15 cellular contexts compared by ENCODE assay signal in the genomic region with DNA sequence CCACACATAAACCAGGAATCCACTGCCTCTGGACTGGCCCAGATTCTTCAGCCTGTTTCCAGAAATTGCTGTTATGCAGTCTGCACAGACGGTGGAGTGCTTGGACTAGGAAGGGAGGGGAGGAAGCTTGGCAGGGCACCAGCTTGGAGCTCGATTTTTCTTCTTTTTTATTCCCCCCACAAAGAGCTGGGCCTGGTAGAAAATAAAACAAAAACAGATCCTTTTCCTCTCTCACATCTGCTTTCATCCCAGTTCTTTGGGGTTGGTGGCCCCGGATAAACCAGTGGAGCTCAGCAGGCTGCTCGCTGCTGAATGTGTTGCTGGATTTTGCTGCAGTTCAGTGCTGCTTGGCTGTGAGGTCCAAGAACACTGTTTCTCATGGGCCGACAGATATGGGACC. TPM values are rescaled to one million over a fixed set of nuclear protein-coding genes. Genes with fewer than 3 reads are reported as not detected.
DNase-seq lines count a peak whose midpoint lies in the region; ATAC-seq and FAIRE-seq lines count a peak whose summit lies in the region.
"Had no signal": no experiment of that assay in that cellular context is flagged by ENCODE, and none has a peak within 500 bp of the region (broad histone marks: within the 10 kb centered on the region; RNA-seq: fewer than 3 reads in every experiment).

No MANE protein-coding gene starts in this region.

- no peaks in the 10 kb centered on the region for H3K36me3 ChIP-seq in HAP-1 (replicated peaks)
- H3K36me3 ChIP-seq: cardiac muscle cell, suprapubic skin had no signal

- intact Hi-C loops in posterior cingulate gyrus (cut with DNase I): loop anchor here (5.0 kb wide), 1 partner anchor 216 kb away; no protein-coding TSS in a partner anchor

- H3K9me3 ChIP-seq in HAP-1: no peaks in the 10 kb centered on the region

- DNase-seq in EH (ENCODE audit: low read depth): peak; percentile 22
- DNase-seq in SK-N-DZ (ENCODE audit: low spot score): peak; percentile 38
- DNase-seq in globus pallidus (ENCODE audit: low spot score): peak; percentile 76
- DNase-seq in posterior cingulate gyrus: peak; percentile 58 to 94 (median 73)
- no peak for DNase-seq in NOMO-1 (lab: John Stamatoyannopoulos, UW; ENCODE audit: unreplicated experiment in 2 of 2)
- no peak for DNase-seq in GM19239 (ENCODE audit: insufficient read length, low spot score)
- DNase-seq in HAP-1 (ENCODE audit: low spot score in 2 of 2): no peak
- DNase-seq: activated T-cell treated with anti-CD3 and anti-CD28 coated beads, Interleukin-2, amount 50 U/mL, for 4 hours; DMS153; naive thymus-derived CD4-positive, alpha-beta T cell; stimulated activated CD4-positive, alpha-beta T cell treated with anti-CD3 and anti-CD28 coated beads, Interleukin-4, amount 100 ng/mL, for 24 hours had no signal

- H3K27me3 ChIP-seq in HAP-1 (ENCODE audit: low read depth): no peaks in the 10 kb centered on the region
- H3K27me3 ChIP-seq: cardiac muscle cell, suprapubic skin had no signal

- H3K4me1 ChIP-seq in HAP-1: no peaks in the 10 kb centered on the region
- H3K4me1 ChIP-seq: suprapubic skin had no signal

- H3K4me3 ChIP-seq in HAP-1: no peak overlapping the region
- H3K4me3 ChIP-seq: cardiac muscle cell, suprapubic skin had no signal

- FAIRE-seq in GM19239 (lab: Jason Lieb, UNC): no peak
- FAIRE-seq: TTC549 had no signal

- ATAC-seq in HG03159 (IDR thresholded peaks at IDR 0.05; ENCODE audit: unreplicated experiment): no peak
- ATAC-seq: activated T-cell treated with anti-CD3 and anti-CD28 coated beads, Interleukin-2, amount 50 U/mL, for 4 hours; naive thymus-derived CD4-positive, alpha-beta T cell had no signal

- in situ Hi-C loops in HAP-1 (cut with MboI; ENCODE audit: low sequenced_read_pairs): no loop called here

RNA-seq across cellular contexts. Expression of a gene that starts 16.0 kb away (rescaled TPM):
- polyA plus RNA-seq in SK-N-DZ (2014; cell fraction: cytosol; rRNA removed): 4.8 and 5.8 TPM in 2 replicates
- 10.2 and 10.7 TPM in 2 replicates for polyA plus RNA-seq in SK-N-DZ (2014; cell fraction: nucleus; rRNA removed)
- polyA plus RNA-seq: naive thymus-derived CD4-positive, alpha-beta T cell had no signal

Comparison
In these comparisons a context has a peak if more than half of its experiments do, and no peak if none do; other contexts are left out.
1. DNase-seq: peak in EH (single experiment), SK-N-DZ (single experiment), globus pallidus (single experiment) and posterior cingulate gyrus (10 of 10); none in NOMO-1 (0 of 2), GM19239 (single experiment) and HAP-1 (0 of 2).